16 cellular contexts compared by ENCODE assay signal in the genomic region with DNA sequence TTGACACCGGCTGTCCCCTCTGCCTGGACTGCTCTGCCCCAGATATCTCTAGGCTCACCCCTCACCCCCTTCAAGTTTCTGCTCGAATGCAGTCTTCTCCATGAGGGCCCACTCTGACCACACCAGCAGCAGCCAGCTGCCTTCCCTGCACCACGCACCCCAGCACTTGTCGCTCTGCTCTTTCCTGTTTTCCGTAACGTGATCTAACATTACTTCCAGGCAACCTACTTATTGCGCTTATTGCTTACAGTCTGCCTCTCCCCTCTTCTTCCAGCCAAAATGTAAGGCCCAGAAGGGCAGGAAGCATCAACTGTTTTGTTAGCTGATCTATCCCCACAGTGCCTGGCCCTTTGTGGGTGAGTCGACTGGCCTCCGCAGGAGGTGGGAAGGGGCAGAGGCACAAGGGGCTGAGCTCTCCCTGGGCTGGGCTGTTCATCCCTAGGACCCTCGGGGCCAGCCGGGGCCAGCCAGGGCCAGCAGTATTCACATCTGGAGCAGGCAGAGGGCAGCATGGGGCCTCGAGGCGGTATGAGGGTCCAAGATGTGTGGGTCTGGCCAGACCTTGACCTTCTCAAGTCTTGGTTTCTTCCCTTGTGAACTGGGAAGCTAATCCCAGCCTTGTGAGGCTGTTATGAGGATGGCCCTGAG. TPM values are rescaled to one million over a fixed set of nuclear protein-coding genes. Genes with fewer than 3 reads are reported as not detected.
A peak's percentile ranks its signal among the peaks of the same experiment; 100 is the strongest.
DNase-seq lines count a peak whose midpoint lies in the region; ATAC-seq and TF ChIP-seq lines count a peak whose summit lies in the region.
"Had no signal": no experiment of that assay in that cellular context is flagged by ENCODE, and none has a peak within 500 bp of the region (broad histone marks: within the 10 kb centered on the region; RNA-seq: fewer than 3 reads in every experiment).

No MANE protein-coding gene starts in this region.

- H3K4me1 ChIP-seq in skeletal muscle satellite cell (ENCODE audit: control insufficient read depth, insufficient read depth, low read length): peaks cover 20% of the 10 kb centered on the region
- H3K4me1 ChIP-seq: prostate gland had no signal

- ATAC-seq in GM18861 (IDR thresholded peaks at IDR 0.05; ENCODE audit: unreplicated experiment): no peak
- ATAC-seq: Right ventricle myocardium inferior had no signal

- H3K36me3 ChIP-seq in WERI-Rb-1 (peaks cover 10% of the 10 kb centered on the region), skeletal muscle satellite cell (ENCODE audit: insufficient read depth, low read length) (peaks cover 77% of the 10 kb centered on the region)

- H3K9me3 ChIP-seq in WERI-Rb-1 (ENCODE audit: severe bottlenecking): no peaks in the 10 kb centered on the region
- no peaks in the 10 kb centered on the region for H3K9me3 ChIP-seq in skeletal muscle satellite cell (replicated peaks; ENCODE audit: low read length)
- H3K9me3 ChIP-seq: prostate gland, upper lobe of left lung had no signal

- no peak overlapping the region for H3K4me2 ChIP-seq in skeletal muscle satellite cell (ENCODE audit: low read length)

- H3K27ac Mint-ChIP-seq in HFFc6 (peak overlapping the region; percentile 75), glutamatergic neuron (ENCODE audit: unreplicated experiment) (peak overlapping the region; percentile 91)

- peaks cover 37% of the 10 kb centered on the region for H3K27me3 Mint-ChIP-seq in HFFc6 (ENCODE audit: insufficient read depth)
- peaks cover 16% of the 10 kb centered on the region for H3K27me3 Mint-ChIP-seq in glutamatergic neuron (ENCODE audit: unreplicated experiment)

- H3K9me3 Mint-ChIP-seq in HFFc6 (peaks cover 4% of the 10 kb centered on the region), glutamatergic neuron (ENCODE audit: unreplicated experiment) (peaks cover 15% of the 10 kb centered on the region)

- H3K27ac ChIP-seq in WERI-Rb-1: peak overlapping the region; percentile 64
- H3K27ac ChIP-seq: cardiac muscle cell, prostate gland, upper lobe of left lung had no signal

- H3K4me3 ChIP-seq in WERI-Rb-1 (ENCODE audit: low read depth, low read length) (no peak overlapping the region), skeletal muscle satellite cell (ENCODE audit: low read length) (no peak overlapping the region)
- H3K4me3 ChIP-seq: cardiac muscle cell, prostate gland, upper lobe of left lung had no signal

- TF ChIP-seq CTCF in HFFc6 (IDR thresholded peaks at IDR 0.05): no peak
- TF ChIP-seq CTCF in WERI-Rb-1 (IDR thresholded peaks at IDR 0.05; ENCODE audit: low read depth, low read length): no peak
- TF ChIP-seq CTCF in glutamatergic neuron (IDR thresholded peaks at IDR 0.05; ENCODE audit: partially characterized antibody, unreplicated experiment): no peak
- no peak for TF ChIP-seq CTCF in GM13976 (IDR thresholded peaks at IDR 0.05; ENCODE audit: borderline replicate concordance, control extremely low read depth, extremely low read depth, insufficient read depth, missing control alignments)

- H3K9ac ChIP-seq in skeletal muscle satellite cell (ENCODE audit: low read depth, low read length): peak overlapping the region; percentile 23

- in situ Hi-C loops in GM13976 (cut with MboI; ENCODE audit: low sequenced_read_pairs, unreplicated experiment): no loop called here

- DNase-seq in HFFc6 (no peak), WERI-Rb-1 (no peak), glutamatergic neuron (no peak), GM13976 (ENCODE audit: low spot score) (no peak), SW480 (ENCODE audit: low spot score) (no peak)
- no peak for DNase-seq in stimulated activated CD4-positive, alpha-beta T cell treated with anti-CD3 and anti-CD28 coated beads, Interleukin-4, amount 100 ng/mL, for 1 hour
- DNase-seq: activated CD8-positive, alpha-beta memory T cell treated with anti-CD3 and anti-CD28 coated beads for 24 hours; activated effector memory CD4-positive, alpha-beta T cell treated with anti-CD3 and anti-CD28 coated beads, Interleukin-2, amount 50 U/mL, for 16 hours; C1 segment of cervical spinal cord; NCI-H2029 treated with DMSO at 0.1 percent for 48 hours; upper lobe of left lung had no signal

- H3K27me3 ChIP-seq in WERI-Rb-1 (ENCODE audit: insufficient read depth, low read depth, severe bottlenecking): no peaks in the 10 kb centered on the region
- no peaks in the 10 kb centered on the region for H3K27me3 ChIP-seq in skeletal muscle satellite cell (ENCODE audit: control insufficient read depth, insufficient read depth, low read length)
- H3K27me3 ChIP-seq: cardiac muscle cell, upper lobe of left lung had no signal

- peak overlapping the region; percentile 49; the same call in 1 of the 2 replicates for H3K4me3 Mint-ChIP-seq in HFFc6
- H3K4me3 Mint-ChIP-seq in glutamatergic neuron (ENCODE audit: unreplicated experiment): peak overlapping the region; percentile 59

- H3K4me1 Mint-ChIP-seq in HFFc6 (ENCODE audit: low read depth) (peaks cover 53% of the 10 kb centered on the region), glutamatergic neuron (ENCODE audit: low read depth, unreplicated experiment) (peaks cover 33% of the 10 kb centered on the region)

- H3K36me3 Mint-ChIP-seq in HFFc6 (ENCODE audit: low read depth): peaks cover 51% of the 10 kb centered on the region
- no peaks in the 10 kb centered on the region for H3K36me3 Mint-ChIP-seq in glutamatergic neuron (ENCODE audit: unreplicated experiment)

RNA-seq across cellular contexts. Expression of a gene that starts 11.6 kb away (rescaled TPM):
- total RNA-seq in HFFc6 (2021; fragmentation: NEBNext Ultra II Directional; extraction: Animal tissue kit (Norgen Biotek cat#: 25700)): 100 to 1,000 TPM; 346 to 394 (median 358) TPM
- total RNA-seq in glutamatergic neuron (ENCODE audit: unreplicated experiment): 1,261 TPM
- 191 and 225 TPM in 2 replicates for total RNA-seq in skeletal muscle satellite cell (2012; rRNA removed)

RNA-seq across cellular contexts. Expression of a gene that starts 12.4 kb away (rescaled TPM):
- 100 to 1,000 TPM; 339 to 353 (median 343) TPM for total RNA-seq in HFFc6 (2021; fragmentation: NEBNext Ultra II Directional; extraction: Animal tissue kit (Norgen Biotek cat#: 25700))
- 430 TPM for total RNA-seq in glutamatergic neuron (ENCODE audit: unreplicated experiment)
- 75.3 and 151 TPM in 2 replicates for total RNA-seq in skeletal muscle satellite cell (2012; rRNA removed)

RNA-seq across cellular contexts. Expression of a gene that starts 24.6 kb away (rescaled TPM):
- 1 to 10 TPM; 1.1 to 2.6 (median 1.3) TPM for total RNA-seq in HFFc6 (2021; fragmentation: NEBNext Ultra II Directional; extraction: Animal tissue kit (Norgen Biotek cat#: 25700))
- total RNA-seq in glutamatergic neuron (ENCODE audit: unreplicated experiment): 29.2 TPM
- total RNA-seq in skeletal muscle satellite cell (2012; rRNA removed): 1.0 and 3.5 TPM in 2 replicates

RNA-seq across cellular contexts. Expression of a gene that starts 31.7 kb away (rescaled TPM):
- total RNA-seq in HFFc6 (2021; fragmentation: NEBNext Ultra II Directional; extraction: Animal tissue kit (Norgen Biotek cat#: 25700)): 100 to 1,000 TPM in 3 of 6 experiments, 10 to 100 TPM in 3; 83.8 to 105 (median 98.5) TPM
- total RNA-seq in glutamatergic neuron (ENCODE audit: unreplicated experiment): 125 TPM
- total RNA-seq in skeletal muscle satellite cell (2012; rRNA removed): 64.1 and 139 TPM in 2 replicates

RNA-seq across cellular contexts. Expression of a gene that starts 38.4 kb away (rescaled TPM):
- 10 to 100 TPM in 4 of 6 experiments, 1 to 10 TPM in 2; 8.9 to 16.9 (median 10.4) TPM for total RNA-seq in HFFc6 (2021; fragmentation: NEBNext Ultra II Directional; extraction: Animal tissue kit (Norgen Biotek cat#: 25700))
- 4.1 TPM for total RNA-seq in glutamatergic neuron (ENCODE audit: unreplicated experiment)
- total RNA-seq in skeletal muscle satellite cell (2012; rRNA removed): 35.2 and 37.8 TPM in 2 replicates
